12 cellular contexts compared by ENCODE assay signal in genomic region chr14:99246536-99247083, GRCh38. TPM values are rescaled to one million over a fixed set of nuclear protein-coding genes. Genes with fewer than 3 reads are reported as not detected.
DNase-seq lines count a peak whose midpoint lies in the region; ATAC-seq and TF ChIP-seq lines count a peak whose summit lies in the region.
"Had no signal": no experiment of that assay in that cellular context is flagged by ENCODE, and none has a peak within 500 bp of the region (broad histone marks: within the 10 kb centered on the region; RNA-seq: fewer than 3 reads in every experiment).

No MANE protein-coding gene starts in this region.

- H3K27ac ChIP-seq in layer of hippocampus (ENCODE audit: low read depth, low read length) = peak overlapping the region; percentile 30
- H3K27ac ChIP-seq in thoracic aorta = no peak overlapping the region
- H3K27ac ChIP-seq: HL-60 had no signal

- DNase-seq in activated CD4-positive, alpha-beta T cell treated with anti-CD3 and anti-CD28 coated beads for 48 hours = peak; percentile 65
- no peak for DNase-seq in activated CD4-positive, alpha-beta T cell treated with anti-CD3 and anti-CD28 coated beads, Interleukin-2, amount 50 U/mL, for 4 hours
- DNase-seq in astrocyte of the cerebellum (ENCODE audit: low read depth) (no peak), thoracic aorta (ENCODE audit: low spot score) (no peak), dedifferentiated amniotic fluid mesenchymal stem cell (ENCODE audit: extremely low spot score) (no peak), A172 (ENCODE audit: low spot score) (no peak), ureter (ENCODE audit: low spot score) (no peak)
- DNase-seq: amygdala, NCI-H2171 had no signal

- H3K27me3 ChIP-seq in layer of hippocampus (ENCODE audit: control insufficient read depth, insufficient read depth, low read length) (peaks cover 21% of the 10 kb centered on the region), thoracic aorta (replicated peaks; ENCODE audit: insufficient read depth) (peaks cover 5% of the 10 kb centered on the region)

- in situ Hi-C loops in astrocyte of the cerebellum (cut with HindIII; ENCODE audit: low sequenced_read_pairs) = no loop called here

- H3K4me1 ChIP-seq in thoracic aorta (ENCODE audit: control insufficient read depth in 1 of 2, low read depth in 2 of 2) = peaks cover 4 to 11% of the 10 kb centered on the region in 2 donors

- no peaks in the 10 kb centered on the region for H3K36me3 ChIP-seq in thoracic aorta

- no peak for TF ChIP-seq CTCF in astrocyte of the cerebellum (IDR thresholded peaks at IDR 0.05; ENCODE audit: low read depth, low read length, missing control alignments)
- no peak for TF ChIP-seq CTCF in thoracic aorta (IDR thresholded peaks at IDR 0.05)

- ATAC-seq in thoracic aorta (ENCODE audit: insufficient number of reproducible peaks, low FRiP score, low read depth) = no peak
- ATAC-seq: SK-N-SH treated with all-trans-retinoic acid at 6 μM for 48 hours had no signal

- H3K4me3 ChIP-seq in astrocyte of the cerebellum (ENCODE audit: low read depth, low read length) (peak overlapping the region; percentile 24), thoracic aorta (peak overlapping the region; percentile 50)

- H3K9me3 ChIP-seq in thoracic aorta = no peaks in the 10 kb centered on the region

RNA-seq across cellular contexts. Expression of gene BCL11B, which starts 25.4 kb away (rescaled TPM):
- 1 to 10 TPM in 1 of 2 donors, under 1 TPM in 1; 0.92 to 6.2 TPM for total RNA-seq in thoracic aorta
- total RNA-seq in A172 (2014; rRNA removed; shearing (Covaris generic)) = 0.02 TPM in 2 replicates
- 8.4 TPM for total RNA-seq in ureter
